29 cellular contexts compared by ENCODE assay signal in genomic region chr2:241501099-241501541, GRCh38. TPM values are rescaled to one million over a fixed set of nuclear protein-coding genes. Genes with fewer than 3 reads are reported as not detected.
A peak's percentile ranks its signal among the peaks of the same experiment; 100 is the strongest.
DNase-seq lines count a peak whose midpoint lies in the region; ATAC-seq, FAIRE-seq and TF ChIP-seq lines count a peak whose summit lies in the region.
"Had no signal": no experiment of that assay in that cellular context is flagged by ENCODE, and none has a peak within 500 bp of the region (broad histone marks: within the 10 kb centered on the region; RNA-seq: fewer than 3 reads in every experiment).

No MANE protein-coding gene starts in this region.

- H3K36me3 Mint-ChIP-seq in activated CD4-positive, alpha-beta T cell treated with anti-CD3 and anti-CD28 coated beads, Interleukin-2, amount 10 ng/mL, durations not matched to agents 7 days and 5 days (ENCODE audit: low read depth): peaks cover 5% of the 10 kb centered on the region
- H3K36me3 Mint-ChIP-seq in neural progenitor cell: peaks cover 5% of the 10 kb centered on the region

- CTCF ChIA-PET in activated CD4-positive, alpha-beta T cell treated with anti-CD3 and anti-CD28 coated beads, Interleukin-2, amount 10 ng/mL, durations not matched to agents 7 days and 5 days (lab: Charles Lee): no interaction called here
- CTCF ChIA-PET in GM12878 (lab: Yijun Ruan, JAX): no interaction called here

- H3K27me3 ChIP-seq in GM12878 (replicated peaks in 1 of 2; ENCODE audit: control insufficient read depth in 2 of 2, insufficient read depth in 2 of 2, low read length in 1 of 2) (no peaks in the 10 kb centered on the region), neural progenitor cell (no peaks in the 10 kb centered on the region), skeletal muscle tissue (ENCODE audit: control insufficient read depth in 3 of 3, insufficient read depth in 3 of 3, low read length in 3 of 3) (no peaks in the 10 kb centered on the region)
- H3K27me3 ChIP-seq: BE2C had no signal

- H2AFZ ChIP-seq in GM12878 (ENCODE audit: control insufficient read depth, low read depth, low read length) (no peak overlapping the region), neural progenitor cell (replicated peaks) (no peak overlapping the region)

- TF ChIP-seq RAD21 in GM12878 (IDR thresholded peaks at IDR 0.05; ENCODE audit: insufficient read depth, low read depth, low read length): no peak

- no peak overlapping the region for H3K4me3 ChIP-seq in GM12878
- H3K4me3 ChIP-seq in neural progenitor cell: no peak overlapping the region
- no peak overlapping the region for H3K4me3 ChIP-seq in skeletal muscle tissue (ENCODE audit: low read length in 3 of 3)

- BruUV-seq in GM12878 (replicated peaks; lab: Mats Ljungman, UMichigan): no TSS peak

- intact Hi-C loops in GM12878 (cut with micrococcal nuclease; ENCODE audit: unreplicated experiment): no loop called here

- POLR2A ChIA-PET in activated CD4-positive, alpha-beta T cell treated with anti-CD3 and anti-CD28 coated beads, Interleukin-2, amount 10 ng/mL, durations not matched to agents 7 days and 5 days (lab: Charles Lee): no interaction called here
- POLR2A ChIA-PET in GM12878 (lab: Charles Lee): no interaction called here

- no peak overlapping the region for H3K27ac ChIP-seq in GM12878 (ENCODE audit: control insufficient read depth, insufficient read depth)
- no peak overlapping the region for H3K27ac ChIP-seq in neural progenitor cell
- H3K27ac ChIP-seq in skeletal muscle tissue (ENCODE audit: low read depth, low read length): peak overlapping the region; percentile 7

- peaks cover 2 to 7% of the 10 kb centered on the region in 2 experiments; a peak in 3 of 4 replicates for H3K36me3 ChIP-seq in GM12878 (ENCODE audit: control insufficient read depth in 2 of 2, insufficient read depth in 2 of 2, low read length in 1 of 2)
- H3K36me3 ChIP-seq in neural progenitor cell: no peaks in the 10 kb centered on the region
- H3K36me3 ChIP-seq in skeletal muscle tissue (ENCODE audit: control insufficient read depth in 3 of 3, insufficient read depth in 3 of 3, low read length in 3 of 3): peaks cover 39 to 42% (median 41%) of the 10 kb centered on the region in 3 donors

- H3K9me3 ChIP-seq in GM12878 (replicated peaks; ENCODE audit: control insufficient read depth, insufficient read depth, low read length) (no peaks in the 10 kb centered on the region), neural progenitor cell (ENCODE audit: low read depth) (no peaks in the 10 kb centered on the region), skeletal muscle tissue (ENCODE audit: control insufficient read depth in 3 of 3, low read length in 3 of 3) (no peaks in the 10 kb centered on the region)
- H3K9me3 ChIP-seq: BE2C had no signal

- H3K79me2 ChIP-seq in GM12878 (ENCODE audit: control insufficient read depth, insufficient read depth, low read length) (peaks cover 14% of the 10 kb centered on the region), neural progenitor cell (ENCODE audit: low read depth) (peaks cover 48% of the 10 kb centered on the region)

- no peaks in the 10 kb centered on the region for H3K27me3 Mint-ChIP-seq in activated CD4-positive, alpha-beta T cell treated with anti-CD3 and anti-CD28 coated beads, Interleukin-2, amount 10 ng/mL, durations not matched to agents 7 days and 5 days
- peaks cover 3% of the 10 kb centered on the region for H3K27me3 Mint-ChIP-seq in neural progenitor cell (ENCODE audit: insufficient read depth, low read depth)
- H3K27me3 Mint-ChIP-seq: CD8-positive, alpha-beta memory T cell had no signal

- peak; percentile 19; the same call in 1 of the 2 replicates for TF ChIP-seq POLR2A in GM12878 (IDR thresholded peaks at IDR 0.05; ENCODE audit: low read depth, low read length)

- TF ChIP-seq CTCF in GM12878 (IDR thresholded peaks at IDR 0.05 in 2 of 3, conservative IDR thresholded peaks at IDR 0.05 in 1 of 3; ENCODE audit: control insufficient read depth in 2 of 3, extremely low read depth in 1 of 3, insufficient read depth in 1 of 3, low read depth in 3 of 3, low read length in 3 of 3) (no peak), neural progenitor cell (IDR thresholded peaks at IDR 0.05) (no peak)

- no peak for FAIRE-seq in GM12878 (lab: Jason Lieb, UNC)
- FAIRE-seq: GM12891, GM19239, H54 had no signal

- H3K9ac ChIP-seq in GM12878 (ENCODE audit: control insufficient read depth, insufficient read depth, low read length) (no peak overlapping the region), neural progenitor cell (no peak overlapping the region), skeletal muscle tissue (ENCODE audit: low read depth in 1 of 3, low read length in 3 of 3) (peak overlapping the region in 1 of 3 donors; percentile 45)

- no peaks in the 10 kb centered on the region for H3K9me3 Mint-ChIP-seq in activated CD4-positive, alpha-beta T cell treated with anti-CD3 and anti-CD28 coated beads, Interleukin-2, amount 10 ng/mL, durations not matched to agents 7 days and 5 days
- no peaks in the 10 kb centered on the region for H3K9me3 Mint-ChIP-seq in neural progenitor cell
- H3K9me3 Mint-ChIP-seq: CD8-positive, alpha-beta memory T cell had no signal

- H3F3A ChIP-seq in neural progenitor cell (ENCODE audit: low read depth): no peaks in the 10 kb centered on the region

- SMC1A ChIA-PET in GM12878 (lab: Charles Lee; ENCODE audit: uncharacterized antibody, unreplicated experiment): no interaction called here

- no peaks in the 10 kb centered on the region for H3K4me1 Mint-ChIP-seq in activated CD4-positive, alpha-beta T cell treated with anti-CD3 and anti-CD28 coated beads, Interleukin-2, amount 10 ng/mL, durations not matched to agents 7 days and 5 days
- peaks cover 3% of the 10 kb centered on the region for H3K4me1 Mint-ChIP-seq in neural progenitor cell
- H3K4me1 Mint-ChIP-seq: CD14-positive monocyte had no signal

- no peak for ATAC-seq in GM12878

- in situ Hi-C loops in GM12878 (cut with MboI): no loop called here

- peak overlapping the region; percentile 9 for H3K27ac Mint-ChIP-seq in activated CD4-positive, alpha-beta T cell treated with anti-CD3 and anti-CD28 coated beads, Interleukin-2, amount 10 ng/mL, durations not matched to agents 7 days and 5 days
- peak overlapping the region; percentile 50 for H3K27ac Mint-ChIP-seq in neural progenitor cell
- H3K27ac Mint-ChIP-seq: CD14-positive monocyte had no signal

- H3K4me1 ChIP-seq in GM12878 (ENCODE audit: control insufficient read depth, insufficient read depth, low read length) (no peaks in the 10 kb centered on the region), neural progenitor cell (peaks cover 5% of the 10 kb centered on the region), skeletal muscle tissue (ENCODE audit: control insufficient read depth in 3 of 3, insufficient read depth in 3 of 3, low read length in 3 of 3) (peaks cover 53 to 67% (median 55%) of the 10 kb centered on the region in 3 donors)
- H3K4me1 ChIP-seq: BE2C had no signal

- H4K20me1 ChIP-seq in GM12878 (ENCODE audit: control insufficient read depth, insufficient read depth): peaks cover 2% of the 10 kb centered on the region; the same call in 1 of the 2 replicates
- peaks cover 55% of the 10 kb centered on the region for H4K20me1 ChIP-seq in neural progenitor cell (ENCODE audit: low read depth)

- TF ChIP-seq EP300 in GM12878 (IDR thresholded peaks at IDR 0.05; ENCODE audit: borderline replicate concordance in 1 of 2, control insufficient read depth in 1 of 2, low read depth in 2 of 2, low read length in 2 of 2): no peak

- 94% methylated on average over 12 of the region's 12 CpGs for WGBS in GM12878 (ENCODE audit: insufficient coverage, insufficient replicate concordance, low lambda C conversion rate, missing lambda C conversion rate)

- no peak overlapping the region for H3K4me2 ChIP-seq in GM12878 (ENCODE audit: control insufficient read depth, insufficient read depth)
- H3K4me2 ChIP-seq in neural progenitor cell: no peak overlapping the region

- RAD21 ChIA-PET in GM12878 (lab: Charles Lee; ENCODE audit: unreplicated experiment): no interaction called here

- no peak overlapping the region for H3K4me3 Mint-ChIP-seq in activated CD4-positive, alpha-beta T cell treated with anti-CD3 and anti-CD28 coated beads, Interleukin-2, amount 10 ng/mL, durations not matched to agents 7 days and 5 days
- H3K4me3 Mint-ChIP-seq in neural progenitor cell: no peak overlapping the region
- H3K4me3 Mint-ChIP-seq: CD14-positive monocyte; CD8-positive, alpha-beta memory T cell had no signal

- DNase-seq in activated CD4-positive, alpha-beta T cell treated with anti-CD3 and anti-CD28 coated beads, Interleukin-2, amount 10 ng/mL, durations not matched to agents 7 days and 5 days: no peak
- no peak for DNase-seq in activated CD4-positive, alpha-beta T cell treated with anti-CD3 and anti-CD28 coated beads for 4 hours
- DNase-seq in GM12878 (ENCODE audit: low read depth, low spot score): no peak
- DNase-seq in neural progenitor cell (ENCODE audit: low spot score): no peak
- DNase-seq in stimulated activated naive CD4-positive, alpha-beta T cell (lab: John Stamatoyannopoulos, UW): no peak
- no peak for DNase-seq in NCI-H774 (lab: John Stamatoyannopoulos, UW)
- DNase-seq in amygdala (lab: John Stamatoyannopoulos, UW): no peak
- DNase-seq: 8988T, ACHN, BE2C, DMS 273 treated with DMSO at 0.1 percent for 48 hours, DMS79, EL, GDM1, KBM-7, MV-4-11, NCI-H1105, NCI-H146, NCI-H2029, NCI-H446 treated with DMSO at 0.1 percent for 48 hours, NCI-H526 treated with DMSO at 0.1 percent for 48 hours, RPMI8226, SHP77 treated with DMSO at 0.1 percent for 48 hours had no signal

RNA-seq across cellular contexts. Expression of gene STK25, which starts 7.3 kb away (rescaled TPM):
- total RNA-seq in activated CD4-positive, alpha-beta T cell treated with anti-CD3 and anti-CD28 coated beads, Interleukin-2, amount 10 ng/mL, durations not matched to agents 7 days and 5 days: 100 to 1,000 TPM; 133 to 135 TPM
- total RNA-seq in GM12878 (2013; cell fraction: nucleolus; rRNA removed): 156 and 202 TPM in 2 replicates
- total RNA-seq in GM12878 (2014; rRNA removed): 104 and 122 TPM in 2 replicates
- total RNA-seq in GM12878 (2014; rRNA removed; fragmentation: Illumina TruSeq; extraction: Trizol): 49.5 and 52.7 TPM in 2 replicates
- 104 and 108 TPM in 2 replicates for total RNA-seq in GM12878 (2021)
- polyA plus RNA-seq in GM12878 (2011; ENCODE audit: low read depth): 41.4 TPM
- 69.7 and 154 TPM in 2 replicates for polyA plus RNA-seq in GM12878 (2011; rRNA removed)
- polyA plus RNA-seq in GM12878 (2011; cell fraction: cytosol; rRNA removed): 148 and 164 TPM in 2 replicates
- 692 and 693 TPM in 2 replicates for polyA plus RNA-seq in GM12878 (2011; cell fraction: nucleus; rRNA removed)
- polyA plus RNA-seq in GM12878 (2012): 86.4 and 98.6 TPM in 2 replicates
- 48.8 and 84.0 TPM in 2 replicates for polyA plus RNA-seq in GM12878 (2014; fragmentation: Illumina TruSeq; extraction: Trizol)
- 10 to 100 TPM in 1 of 2 experiments, 1 to 10 TPM in 1; 6.0 to 14.0 TPM for polyA plus RNA-seq in GM12878 (2014; fragmentation: Nextera tagmentation; extraction: Ambion mirVana)
- polyA plus RNA-seq in GM12878 (2014; rRNA removed): 135 and 161 TPM in 2 replicates
- polyA plus RNA-seq in GM12878 (2016; fragmentation: Nextera tagmentation; extraction: Ambion mirVana): 10 to 100 TPM; 88.1 to 90.5 TPM
- polyA minus RNA-seq in GM12878 (2011; rRNA and poly(A)+ RNA removed): 124 and 146 TPM in 2 replicates
- polyA minus RNA-seq in GM12878 (2011; cell fraction: cytosol; rRNA and poly(A)+ RNA removed): 39.0 and 42.9 TPM in 2 replicates
- 76.0 and 109 TPM in 2 replicates for polyA minus RNA-seq in GM12878 (2011; cell fraction: nucleus; rRNA and poly(A)+ RNA removed)
- 164 and 378 TPM in 2 replicates for total RNA-seq in neural progenitor cell (ENCODE audit: low replicate concordance)
- 178 TPM for total RNA-seq in skeletal muscle tissue

RNA-seq across cellular contexts. Expression of gene BOK, which starts 57.4 kb away (rescaled TPM):
- not detected for total RNA-seq in activated CD4-positive, alpha-beta T cell treated with anti-CD3 and anti-CD28 coated beads, Interleukin-2, amount 10 ng/mL, durations not matched to agents 7 days and 5 days
- not detected in 2 replicates for total RNA-seq in GM12878 (2013; cell fraction: nucleolus; rRNA removed)
- total RNA-seq in GM12878 (2014; rRNA removed) (not detected in 2 replicates), GM12878 (2014; rRNA removed; fragmentation: Illumina TruSeq; extraction: Trizol) (0.04 TPM in 1 of 2 replicates, not detected in the other), GM12878 (2021) (0.08 and 0.15 TPM in 2 replicates), neural progenitor cell (ENCODE audit: low replicate concordance) (2.0 and 5.5 TPM in 2 replicates), skeletal muscle tissue (25.1 TPM)
- polyA plus RNA-seq in GM12878 (2011; ENCODE audit: low read depth): 0.09 TPM
- polyA plus RNA-seq in GM12878 (2011; rRNA removed) (not detected in 2 replicates), GM12878 (2014; fragmentation: Illumina TruSeq; extraction: Trizol) (not detected in 2 replicates), GM12878 (2014; fragmentation: Nextera tagmentation; extraction: Ambion mirVana) (not detected), GM12878 (2014; rRNA removed) (0.09 TPM in 1 of 2 replicates, not detected in the other), GM12878 (2016; fragmentation: Nextera tagmentation; extraction: Ambion mirVana) (under 1 TPM in 1 of 2 experiments, not detected in 1; 0.12 TPM)
- not detected in 2 replicates for polyA plus RNA-seq in GM12878 (2011; cell fraction: cytosol; rRNA removed)
- not detected in 2 replicates for polyA plus RNA-seq in GM12878 (2011; cell fraction: nucleus; rRNA removed)
- polyA plus RNA-seq in GM12878 (2012): 0.07 TPM in 2 replicates
- polyA minus RNA-seq in GM12878 (2011; rRNA and poly(A)+ RNA removed): not detected in 2 replicates
- polyA minus RNA-seq in GM12878 (2011; cell fraction: cytosol; rRNA and poly(A)+ RNA removed): 0.52 and 0.53 TPM in 2 replicates
- polyA minus RNA-seq in GM12878 (2011; cell fraction: nucleus; rRNA and poly(A)+ RNA removed): 0.19 TPM in 1 of 2 replicates, not detected in the other
- total RNA-seq: CD8-positive, alpha-beta memory T cell had no signal
- polyA plus RNA-seq: CD8-positive, alpha-beta memory T cell had no signal
